Comparison of ENCODE assay signal across 13 cellular contexts in genomic region chr2:69221960-69222751, GRCh38.
DNase-seq lines count a peak whose midpoint lies in the region; TF ChIP-seq lines count a peak whose summit lies in the region.
"Had no signal": no experiment of that assay in that cellular context is flagged by ENCODE, and none has a peak within 500 bp of the region (broad histone marks: within the 10 kb centered on the region; RNA-seq: fewer than 3 reads in every experiment).

No MANE protein-coding gene starts in this region.

- H3K4me1 ChIP-seq in vagina, result peaks cover 20% of the 10 kb centered on the region

- no peaks in the 10 kb centered on the region for H3K36me3 ChIP-seq in vagina

- intact Hi-C loops in vagina (cut with DNase I), result no loop called here

- H3K27ac ChIP-seq in coronary artery (peak overlapping the region; percentile 19 to 73), vagina (peak overlapping the region; percentile 51)
- H3K27ac ChIP-seq: 22Rv1 had no signal

- H3K27me3 ChIP-seq in vagina, result no peaks in the 10 kb centered on the region

- TF ChIP-seq POLR2A in vagina (IDR thresholded peaks at IDR 0.05), result no peak

- H3K4me3 ChIP-seq in coronary artery (no peak overlapping the region), vagina (no peak overlapping the region)

- DNase-seq in DMS 273 (lab: John Stamatoyannopoulos, UW; ENCODE audit: unreplicated experiment), result peak; percentile 23
- DNase-seq in DMS 273 treated with DMSO at 0.1 percent for 48 hours (lab: John Stamatoyannopoulos, UW), result no peak
- no peak for DNase-seq in coronary artery (ENCODE audit: low spot score)
- DNase-seq in kidney glomerular epithelial cell (lab: John Stamatoyannopoulos, UW), result peak; percentile 44
- DNase-seq in vagina (ENCODE audit: extremely low spot score in 2 of 2), result peak in 1 of 2 donors; percentile 80
- no peak for DNase-seq in cerebellum (ENCODE audit: low spot score)
- DNase-seq in activated naive CD4-positive, alpha-beta T cell treated with anti-CD3 and anti-CD28 coated beads, Interleukin-2, amount 50 U/mL, for 16 hours, result no peak
- DNase-seq in NCI-H2107 (lab: John Stamatoyannopoulos, UW), result no peak
- DNase-seq: effector CD4-positive, alpha-beta T cell; hypothalamus; NCI-H1092 treated with DMSO at 0.1 percent for 48 hours; RPMI8226 had no signal

- no peak for TF ChIP-seq CTCF in coronary artery (IDR thresholded peaks at IDR 0.05)
- TF ChIP-seq CTCF in vagina (IDR thresholded peaks at IDR 0.05), result no peak

- H3K9me3 ChIP-seq in vagina, result no peaks in the 10 kb centered on the region

Comparison
In these comparisons a context has a peak if more than half of its experiments do, and no peak if none do; other contexts are left out.
1. DNase-seq: peak in DMS 273 (single experiment) and kidney glomerular epithelial cell (single experiment); none in DMS 273 treated with DMSO at 0.1 percent for 48 hours (single experiment), coronary artery (single experiment), cerebellum (single experiment), activated naive CD4-positive, alpha-beta T cell treated with anti-CD3 and anti-CD28 coated beads, Interleukin-2, amount 50 U/mL, for 16 hours (single experiment) and NCI-H2107 (single experiment).